In genomic region chr15:76183906-76184639, GRCh38 we compare ENCODE assay signal across 1 cellular context.
A peak's percentile ranks its signal among the peaks of the same experiment; 100 is the strongest.
TF ChIP-seq lines count a peak whose summit lies in the region.

No MANE protein-coding gene starts in this region.

TF ChIP-seq in SK-N-SH, 30 proteins besides CTCF, POLR2A, EP300 and RAD21 (continued from another document):
- TF ChIP-seq PBX3 (IDR thresholded peaks at IDR 0.05) (peak; percentile 79), USF2 (IDR thresholded peaks at IDR 0.05; ENCODE audit: borderline replicate concordance, low read depth, low read length) (no peak), FOXJ3 (CRISPR knock-in tag; IDR thresholded peaks at IDR 0.05) (no peak), SIN3A (IDR thresholded peaks at IDR 0.05; ENCODE audit: borderline replicate concordance, low read depth, low read length) (no peak), RCOR1 (IDR thresholded peaks at IDR 0.05; ENCODE audit: low read length) (no peak), FOSL2 (IDR thresholded peaks at IDR 0.05; ENCODE audit: borderline replicate concordance, low read depth) (no peak), GATA2 (CRISPR knock-in tag; IDR thresholded peaks at IDR 0.05) (no peak; the same call in 1 of the 2 replicates), CHD2 (IDR thresholded peaks at IDR 0.05; ENCODE audit: low read length, partially characterized antibody) (no peak), IRF3 (IDR thresholded peaks at IDR 0.05; ENCODE audit: low read depth, low read length) (no peak), TCF12 (IDR thresholded peaks at IDR 0.05) (peak; percentile 56)
